ENCODE assay signal across 17 cellular contexts in genomic region chr7:102104245-102104644, GRCh38.
DNase-seq lines count a peak whose midpoint lies in the region; ATAC-seq and TF ChIP-seq lines count a peak whose summit lies in the region.
"Had no signal": no experiment of that assay in that cellular context is flagged by ENCODE, and none has a peak within 500 bp of the region (broad histone marks: within the 10 kb centered on the region; RNA-seq: fewer than 3 reads in every experiment).

No MANE protein-coding gene starts in this region.

- H3K4me1 ChIP-seq in GM23338 (ENCODE audit: insufficient read depth) (no peaks in the 10 kb centered on the region), colonic mucosa (no peaks in the 10 kb centered on the region), tibial artery (peaks cover 0 to 3% (median 0%) of the 10 kb centered on the region in 4 donors)
- H3K4me1 ChIP-seq: BLaER1 had no signal

- H4K20me1 ChIP-seq in GM23338 (replicated peaks; ENCODE audit: insufficient read depth): no peaks in the 10 kb centered on the region

- H3F3A ChIP-seq in GM23338 (replicated peaks; ENCODE audit: low read depth): no peaks in the 10 kb centered on the region

- H3K27ac ChIP-seq in GM23338 (ENCODE audit: low read depth) (0 out of 2 replicates have a peak overlapping the region, but pooled peaks have one; percentile 23), colonic mucosa (no peak overlapping the region), tibial artery (no peak overlapping the region)
- H3K27ac ChIP-seq: BLaER1, C4-2B had no signal

- H3K4me3 ChIP-seq in GM23338 (no peak overlapping the region), colonic mucosa (no peak overlapping the region), tibial artery (no peak overlapping the region)
- H3K4me3 ChIP-seq: BLaER1, GM12878 had no signal

- H3K4me3 Mint-ChIP-seq in GM23338: no peak overlapping the region
- no peak overlapping the region for H3K4me3 Mint-ChIP-seq in WTC11
- H3K4me3 Mint-ChIP-seq: B cell; CD8-positive, alpha-beta T cell had no signal

- TF ChIP-seq CTCF in GM23338 (conservative IDR thresholded peaks at IDR 0.05; ENCODE audit: low read depth in 2 of 2): no peak
- no peak for TF ChIP-seq CTCF in WTC11 (IDR thresholded peaks at IDR 0.05)
- no peak for TF ChIP-seq CTCF in colonic mucosa (IDR thresholded peaks at IDR 0.05)
- TF ChIP-seq CTCF in tibial artery (IDR thresholded peaks at IDR 0.05): no peak

- intact Hi-C loops in colonic mucosa (cut with DNase I) (no loop called here), tibial artery (cut with DNase I; ENCODE audit: low total_unique reads) (no loop called here)

- H3K9me3 Mint-ChIP-seq in GM23338: no peaks in the 10 kb centered on the region
- no peaks in the 10 kb centered on the region for H3K9me3 Mint-ChIP-seq in WTC11
- H3K9me3 Mint-ChIP-seq: CD4-positive, CD25-positive, alpha-beta regulatory T cell; CD8-positive, alpha-beta T cell had no signal

- no peak overlapping the region for H3K4me2 ChIP-seq in GM23338
- H3K4me2 ChIP-seq: BLaER1 had no signal

- H3K9me2 ChIP-seq in GM23338 (ENCODE audit: insufficient read depth): no peaks in the 10 kb centered on the region

- H3K4me1 Mint-ChIP-seq in GM23338 (no peaks in the 10 kb centered on the region; the same call in 2 of the 3 replicates), WTC11 (no peaks in the 10 kb centered on the region)
- H3K4me1 Mint-ChIP-seq: B cell; CD4-positive, CD25-positive, alpha-beta regulatory T cell had no signal

- H3K9ac ChIP-seq in colonic mucosa (ENCODE audit: low read depth in 2 of 2, low read length in 2 of 2): no peak overlapping the region
- H3K9ac ChIP-seq: BLaER1 had no signal

- H2AFZ ChIP-seq in GM23338: no peak overlapping the region

- H3K36me3 Mint-ChIP-seq in GM23338 (ENCODE audit: low read depth) (peaks cover 43% of the 10 kb centered on the region), WTC11 (peaks cover 24% of the 10 kb centered on the region)

- H3K27ac Mint-ChIP-seq in GM23338: peak overlapping the region; percentile 72; the same call in 1 of the 2 replicates
- H3K27ac Mint-ChIP-seq in WTC11: peak overlapping the region; percentile 15
- H3K27ac Mint-ChIP-seq: B cell; CD4-positive, CD25-positive, alpha-beta regulatory T cell; CD8-positive, alpha-beta T cell had no signal

- ATAC-seq in GM23338 (no peak), WTC11 (no peak)
- ATAC-seq: CD8-positive, alpha-beta T cell; GM12878 had no signal

- H3K36me3 ChIP-seq in GM23338 (ENCODE audit: insufficient read depth): peaks cover 8% of the 10 kb centered on the region
- H3K36me3 ChIP-seq in colonic mucosa: no peaks in the 10 kb centered on the region
- peaks cover 12 to 52% (median 31%) of the 10 kb centered on the region in 3 donors for H3K36me3 ChIP-seq in tibial artery

- CTCF ChIA-PET in WTC11 (lab: Charles Lee): interaction anchor here (1.1 kb wide), 1 partner anchor 197 kb away, joined by 3 read pairs; no protein-coding TSS in a partner anchor

- DNase-seq in GM23338 (ENCODE audit: low spot score) (no peak), WTC11 (ENCODE audit: low spot score) (no peak), colonic mucosa (peak; percentile 2), NCI-H2227 treated with DMSO at 0.1 percent for 48 hours (lab: John Stamatoyannopoulos, UW) (no peak), GM03348 (ENCODE audit: low spot score) (no peak), tibial artery (no peak)
- DNase-seq: Caco-2; CD4-positive, CD25-positive, alpha-beta regulatory T cell; CD8-positive, alpha-beta T cell; DMS153; DND-41; H7; HCEC 1CT had no signal

- no peaks in the 10 kb centered on the region for H3K27me3 ChIP-seq in GM23338 (ENCODE audit: insufficient read depth)
- H3K27me3 ChIP-seq in colonic mucosa: no peaks in the 10 kb centered on the region
- no peaks in the 10 kb centered on the region for H3K27me3 ChIP-seq in tibial artery
- H3K27me3 ChIP-seq: BLaER1 had no signal

- H3K27me3 Mint-ChIP-seq in GM23338 (ENCODE audit: insufficient read depth, low read depth, poor library complexity) (peaks cover 5% of the 10 kb centered on the region), WTC11 (ENCODE audit: low read depth) (no peaks in the 10 kb centered on the region)
- H3K27me3 Mint-ChIP-seq: B cell; CD4-positive, CD25-positive, alpha-beta regulatory T cell had no signal

- no peaks in the 10 kb centered on the region for H3K79me2 ChIP-seq in GM23338 (replicated peaks; ENCODE audit: insufficient read depth)

- H3K9me3 ChIP-seq in colonic mucosa (no peaks in the 10 kb centered on the region), tibial artery (no peaks in the 10 kb centered on the region)
- H3K9me3 ChIP-seq: BLaER1, Caco-2 had no signal

- POLR2A ChIA-PET in WTC11 (lab: Charles Lee): no interaction called here

TF ChIP-seq in GM23338, 12 proteins besides CTCF, POLR2A, EP300 and RAD21 (continues in another document):
- TF ChIP-seq REST (IDR thresholded peaks at IDR 0.05; ENCODE audit: unreplicated experiment): no peak

TF ChIP-seq in WTC11, 78 proteins besides CTCF, POLR2A, EP300 and RAD21:
- TF ChIP-seq ATF3 (CRISPR knock-in tag; conservative IDR thresholded peaks at IDR 0.05) (no peak), ZNF317 (CRISPR knock-in tag; IDR thresholded peaks at IDR 0.05; ENCODE audit: borderline replicate concordance, low read depth) (no peak), CREB1 (CRISPR knock-in tag; IDR thresholded peaks at IDR 0.05) (no peak), ZNF396 (CRISPR knock-in tag; IDR thresholded peaks at IDR 0.05; ENCODE audit: borderline replicate concordance) (no peak), ZNF423 (CRISPR knock-in tag; IDR thresholded peaks at IDR 0.05) (no peak), HMGA2 (CRISPR knock-in tag; IDR thresholded peaks at IDR 0.05) (no peak), ZNF219 (CRISPR knock-in tag; IDR thresholded peaks at IDR 0.05; ENCODE audit: borderline replicate concordance) (no peak)
TF ChIP-seq in WTC11: peak in this region for 0.
